9 cellular contexts compared by ENCODE assay signal in the genomic region with DNA sequence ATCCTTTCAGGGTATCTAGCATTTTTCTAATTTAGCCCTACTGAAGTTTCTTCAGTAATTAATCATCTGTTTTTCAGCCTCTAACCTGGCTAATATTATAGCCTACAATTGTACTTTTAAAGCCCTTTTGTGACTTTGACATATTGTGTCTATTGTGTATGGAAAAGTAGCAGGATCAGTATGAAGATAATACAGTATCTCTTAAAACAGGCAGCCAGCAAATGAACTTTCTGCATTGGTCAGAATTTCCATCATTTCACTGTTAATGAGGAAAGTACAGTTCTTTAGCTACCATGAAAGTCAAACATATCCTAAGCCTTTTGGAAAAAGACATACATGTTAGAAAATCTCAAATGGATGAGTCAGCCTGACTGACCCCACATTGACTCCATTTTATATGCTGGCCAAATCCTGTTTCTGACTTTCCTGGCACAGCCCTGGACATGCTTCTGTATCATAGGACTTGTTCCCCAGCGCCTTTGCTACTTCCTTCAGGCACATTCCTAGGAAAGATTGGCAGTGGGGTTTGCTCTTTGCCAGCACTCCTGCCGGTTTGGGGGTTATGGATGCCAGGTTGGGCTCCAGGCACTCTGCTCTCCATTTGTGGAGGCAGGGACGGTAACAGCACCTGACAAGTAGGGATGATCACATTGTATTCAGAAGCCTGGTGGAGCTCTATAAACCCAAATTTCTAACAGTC. TPM values are rescaled to one million over a fixed set of nuclear protein-coding genes. Genes with fewer than 3 reads are reported as not detected.
DNase-seq lines count a peak whose midpoint lies in the region; ATAC-seq and TF ChIP-seq lines count a peak whose summit lies in the region.
"Had no signal": no experiment of that assay in that cellular context is flagged by ENCODE, and none has a peak within 500 bp of the region (broad histone marks: within the 10 kb centered on the region; RNA-seq: fewer than 3 reads in every experiment).

No MANE protein-coding gene starts in this region.

- H3K27me3 ChIP-seq in SJSA1 (replicated peaks) (no peaks in the 10 kb centered on the region), esophagus muscularis mucosa (no peaks in the 10 kb centered on the region), ovary (no peaks in the 10 kb centered on the region)

- 13% methylated on average over 2 of the region's 3 CpGs for WGBS in esophagus muscularis mucosa
- WGBS in ovary, 3 donors, result 28 to 48% (median 43%) methylated on average over 3 of the region's 3 CpGs

- H3K9me3 ChIP-seq in SJSA1 (replicated peaks) (no peaks in the 10 kb centered on the region), esophagus muscularis mucosa (no peaks in the 10 kb centered on the region), ovary (no peaks in the 10 kb centered on the region)

- DNase-seq in EL (peak; percentile 91), SJSA1 (ENCODE audit: low read depth in 1 of 2, low spot score in 2 of 2) (peak; percentile 50 to 53), esophagus muscularis mucosa (ENCODE audit: extremely low spot score) (no peak), ovary (peak in 3 of 5 donors; percentile 22 to 47 (median 26)), DMS79 (lab: John Stamatoyannopoulos, UW) (no peak), SKM-1 (lab: John Stamatoyannopoulos, UW; ENCODE audit: unreplicated experiment) (no peak)
- no peak for DNase-seq in activated CD4-positive, alpha-beta T cell treated with anti-CD3 and anti-CD28 coated beads for 4 hours
- DNase-seq: naive B cell had no signal

- no peak overlapping the region for H3K4me3 ChIP-seq in SJSA1
- H3K4me3 ChIP-seq in esophagus muscularis mucosa, result no peak overlapping the region
- no peak overlapping the region for H3K4me3 ChIP-seq in ovary

- TF ChIP-seq EP300 in esophagus muscularis mucosa (IDR thresholded peaks at IDR 0.05), result no peak
- no peak for TF ChIP-seq EP300 in ovary (IDR thresholded peaks at IDR 0.05)

- TF ChIP-seq CTCF in esophagus muscularis mucosa (IDR thresholded peaks at IDR 0.05) (no peak), ovary (IDR thresholded peaks at IDR 0.05) (no peak)

- ATAC-seq in HG02973 (IDR thresholded peaks at IDR 0.05; ENCODE audit: unreplicated experiment), result no peak

- intact Hi-C loops in esophagus muscularis mucosa (cut with DNase I), result no loop called here
- intact Hi-C loops in ovary (cut with DNase I), result no loop called here

- H3K27ac ChIP-seq in SJSA1, result peak overlapping the region; percentile 2; the same call in 1 of the 2 replicates
- H3K27ac ChIP-seq in esophagus muscularis mucosa (replicated peaks in 1 of 4), result peak overlapping the region; percentile 7 to 73 (median 51)
- H3K27ac ChIP-seq in ovary, result no peak overlapping the region

- peaks cover 48% of the 10 kb centered on the region for H3K36me3 ChIP-seq in SJSA1
- H3K36me3 ChIP-seq in esophagus muscularis mucosa, result peaks cover 0 to 8% (median 4%) of the 10 kb centered on the region in 4 donors
- H3K36me3 ChIP-seq in ovary, result no peaks in the 10 kb centered on the region

- peaks cover 45% of the 10 kb centered on the region for H3K4me1 ChIP-seq in SJSA1 (replicated peaks)
- H3K4me1 ChIP-seq in esophagus muscularis mucosa, result peaks cover 35 to 88% (median 63%) of the 10 kb centered on the region in 4 donors
- H3K4me1 ChIP-seq in ovary (ENCODE audit: insufficient read depth), result peaks cover 9% of the 10 kb centered on the region

- TF ChIP-seq POLR2A in esophagus muscularis mucosa (IDR thresholded peaks at IDR 0.05; ENCODE audit: low read depth) (no peak), ovary (IDR thresholded peaks at IDR 0.05) (no peak)

RNA-seq across cellular contexts. Expression of a gene that starts 43.6 kb away (rescaled TPM):
- total RNA-seq in SJSA1 (2014; rRNA removed; shearing (Covaris generic)), result 13.6 and 15.4 TPM in 2 replicates
- total RNA-seq in esophagus muscularis mucosa (10 to 100 TPM; 20.2 to 28.5 (median 23.0) TPM), ovary (10 to 100 TPM; 24.8 to 41.8 (median 35.6) TPM)
- 10 to 100 TPM; 20.9 to 48.4 TPM for polyA plus RNA-seq in ovary

Comparison
In these comparisons a context has a peak if more than half of its experiments do, and no peak if none do; other contexts are left out.
1. DNase-seq: peak in EL (single experiment), SJSA1 (2 of 2) and ovary (3 of 5); none in esophagus muscularis mucosa (single experiment), DMS79 (single experiment), activated CD4-positive, alpha-beta T cell treated with anti-CD3 and anti-CD28 coated beads for 4 hours (0 of 2) and SKM-1 (single experiment).
2. H3K27ac ChIP-seq: peak in SJSA1 (single experiment) and esophagus muscularis mucosa (4 of 4); none in ovary (0 of 2).